29 cellular contexts compared by ENCODE assay signal in the genomic region with DNA sequence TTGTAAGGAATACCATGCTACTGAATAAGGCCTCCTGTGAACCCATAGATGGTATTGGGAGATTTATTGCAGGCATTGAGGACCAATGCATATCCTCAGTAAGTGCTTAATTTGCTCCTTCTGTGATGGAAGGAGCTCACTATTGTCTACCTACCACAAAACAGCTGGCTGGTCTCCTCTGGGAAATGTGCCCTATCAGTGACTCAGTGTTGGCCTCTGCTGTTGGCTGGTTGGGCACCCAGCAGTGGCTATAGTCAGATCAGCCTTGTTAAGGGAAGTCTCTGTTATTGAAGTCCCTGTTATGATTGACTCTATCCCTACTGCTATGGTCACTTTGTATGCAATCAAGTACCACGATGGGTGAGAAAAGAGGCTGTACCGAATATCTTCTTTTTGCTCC.
"Had no signal": no experiment of that assay in that cellular context is flagged by ENCODE, and none has a peak within 500 bp of the region (broad histone marks: within the 10 kb centered on the region; RNA-seq: fewer than 3 reads in every experiment).

No MANE protein-coding gene starts in this region.

- H3K27ac Mint-ChIP-seq: activated CD4-positive, alpha-beta memory T cell treated with anti-CD3 and anti-CD28 coated beads, Interleukin-2, amount 10 ng/mL, durations not matched to agents 7 days and 5 days; activated CD4-positive, alpha-beta T cell treated with anti-CD3 and anti-CD28 coated beads, Interleukin-2, amount 10 ng/mL, durations not matched to agents 7 days and 5 days; activated naive CD4-positive, alpha-beta T cell treated with anti-CD3 and anti-CD28 coated beads, Interleukin-2, amount 10 ng/mL, durations not matched to agents 7 days and 5 days; activated T-cell treated with anti-CD3 and anti-CD28 coated beads, Interleukin-2, amount 50 U/mL, for 24 hours; effector memory CD8-positive, alpha-beta T cell; memory B cell; naive thymus-derived CD8-positive, alpha-beta T cell had no signal

- H3K9me3 ChIP-seq: pancreas, psoas muscle, right atrium auricular region, spleen, testis, transverse colon had no signal

- ATAC-seq: effector memory CD8-positive, alpha-beta T cell; naive thymus-derived CD8-positive, alpha-beta T cell; stimulated activated naive CD8-positive, alpha-beta T cell treated with anti-CD3 and anti-CD28 coated beads, Interleukin-15, Interleukin-2, amounts not matched to agents 100 U/mL and 50 U/mL, for 24 hours had no signal

- H3K9me3 Mint-ChIP-seq: activated CD4-positive, alpha-beta memory T cell treated with anti-CD3 and anti-CD28 coated beads, Interleukin-2, amount 10 ng/mL, durations not matched to agents 7 days and 5 days; activated CD4-positive, alpha-beta T cell treated with anti-CD3 and anti-CD28 coated beads, Interleukin-2, amount 10 ng/mL, durations not matched to agents 7 days and 5 days; activated naive CD4-positive, alpha-beta T cell treated with anti-CD3 and anti-CD28 coated beads, Interleukin-2, amount 10 ng/mL, durations not matched to agents 7 days and 5 days; activated T-cell treated with anti-CD3 and anti-CD28 coated beads, Interleukin-2, amount 50 U/mL, for 24 hours; effector memory CD8-positive, alpha-beta T cell; naive thymus-derived CD8-positive, alpha-beta T cell had no signal

- H3K27ac ChIP-seq: coronary artery, dorsolateral prefrontal cortex, pancreas, psoas muscle, right atrium auricular region, spleen, testis, transverse colon had no signal

- H3K27me3 Mint-ChIP-seq: activated CD4-positive, alpha-beta T cell treated with anti-CD3 and anti-CD28 coated beads, Interleukin-2, amount 10 ng/mL, durations not matched to agents 7 days and 5 days; activated T-cell treated with anti-CD3 and anti-CD28 coated beads, Interleukin-2, amount 50 U/mL, for 24 hours; memory B cell had no signal

- H3K4me1 ChIP-seq: pancreas, psoas muscle, right atrium auricular region, spleen, testis, transverse colon had no signal

- H3K4me3 ChIP-seq: coronary artery, dorsolateral prefrontal cortex, pancreas, psoas muscle, right atrium auricular region, spleen, testis, transverse colon had no signal

- H3K36me3 Mint-ChIP-seq: activated naive CD4-positive, alpha-beta T cell treated with anti-CD3 and anti-CD28 coated beads, Interleukin-2, amount 10 ng/mL, durations not matched to agents 7 days and 5 days; memory B cell; naive thymus-derived CD8-positive, alpha-beta T cell had no signal

- DNase-seq: activated CD4-positive, alpha-beta memory T cell treated with anti-CD3 and anti-CD28 coated beads, Interleukin-2, amount 10 ng/mL, durations not matched to agents 7 days and 5 days; activated CD4-positive, alpha-beta T cell treated with anti-CD3 and anti-CD28 coated beads, Interleukin-2, amount 10 ng/mL, durations not matched to agents 7 days and 5 days; activated CD4-positive, CD25-positive, alpha-beta regulatory T cell treated with anti-CD3 and anti-CD28 coated beads, Interleukin-2, amount 50 U/mL, for 72 hours; activated CD8-positive, alpha-beta memory T cell treated with anti-CD3 and anti-CD28 coated beads, Interleukin-2, amount 50 U/mL, for 48 hours; activated gamma-delta T cell; activated naive CD4-positive, alpha-beta T cell treated with anti-CD3 and anti-CD28 coated beads, Interleukin-2, amount 10 ng/mL, durations not matched to agents 7 days and 5 days; activated T-cell treated with anti-CD3 and anti-CD28 coated beads, Interleukin-2, amount 50 U/mL, for 24 hours; amygdala; dorsolateral prefrontal cortex; effector memory CD8-positive, alpha-beta T cell; erythroblast; head of caudate nucleus; hippocampal formation; kidney; midbrain; naive thymus-derived CD8-positive, alpha-beta T cell; nucleus accumbens; psoas muscle; spleen; stimulated activated CD4-positive, alpha-beta T cell treated with anti-CD3 and anti-CD28 coated beads, Interleukin-2, amount 100 ng/mL, for 48 hours; stimulated activated naive CD8-positive, alpha-beta T cell treated with anti-CD3 and anti-CD28 coated beads, Interleukin-15, Interleukin-2, amounts not matched to agents 100 U/mL and 50 U/mL, for 24 hours; T-helper 2 cell; testis; transverse colon had no signal

- H3K4me3 Mint-ChIP-seq: activated CD4-positive, alpha-beta memory T cell treated with anti-CD3 and anti-CD28 coated beads, Interleukin-2, amount 10 ng/mL, durations not matched to agents 7 days and 5 days; activated CD4-positive, alpha-beta T cell treated with anti-CD3 and anti-CD28 coated beads, Interleukin-2, amount 10 ng/mL, durations not matched to agents 7 days and 5 days; activated naive CD4-positive, alpha-beta T cell treated with anti-CD3 and anti-CD28 coated beads, Interleukin-2, amount 10 ng/mL, durations not matched to agents 7 days and 5 days; activated T-cell treated with anti-CD3 and anti-CD28 coated beads, Interleukin-2, amount 50 U/mL, for 24 hours; effector memory CD8-positive, alpha-beta T cell; memory B cell; naive thymus-derived CD8-positive, alpha-beta T cell; neural crest cell had no signal

- H3K4me1 Mint-ChIP-seq: activated CD4-positive, alpha-beta memory T cell treated with anti-CD3 and anti-CD28 coated beads, Interleukin-2, amount 10 ng/mL, durations not matched to agents 7 days and 5 days; activated CD4-positive, alpha-beta T cell treated with anti-CD3 and anti-CD28 coated beads, Interleukin-2, amount 10 ng/mL, durations not matched to agents 7 days and 5 days; activated naive CD4-positive, alpha-beta T cell treated with anti-CD3 and anti-CD28 coated beads, Interleukin-2, amount 10 ng/mL, durations not matched to agents 7 days and 5 days; memory B cell; naive thymus-derived CD8-positive, alpha-beta T cell; neural crest cell had no signal

- H3K36me3 ChIP-seq: pancreas, right atrium auricular region, spleen, transverse colon had no signal

- H3K27me3 ChIP-seq: dorsolateral prefrontal cortex, pancreas, right atrium auricular region, spleen, testis, transverse colon had no signal
